ENCODE assay signal across 1 cellular context in the genomic region with DNA sequence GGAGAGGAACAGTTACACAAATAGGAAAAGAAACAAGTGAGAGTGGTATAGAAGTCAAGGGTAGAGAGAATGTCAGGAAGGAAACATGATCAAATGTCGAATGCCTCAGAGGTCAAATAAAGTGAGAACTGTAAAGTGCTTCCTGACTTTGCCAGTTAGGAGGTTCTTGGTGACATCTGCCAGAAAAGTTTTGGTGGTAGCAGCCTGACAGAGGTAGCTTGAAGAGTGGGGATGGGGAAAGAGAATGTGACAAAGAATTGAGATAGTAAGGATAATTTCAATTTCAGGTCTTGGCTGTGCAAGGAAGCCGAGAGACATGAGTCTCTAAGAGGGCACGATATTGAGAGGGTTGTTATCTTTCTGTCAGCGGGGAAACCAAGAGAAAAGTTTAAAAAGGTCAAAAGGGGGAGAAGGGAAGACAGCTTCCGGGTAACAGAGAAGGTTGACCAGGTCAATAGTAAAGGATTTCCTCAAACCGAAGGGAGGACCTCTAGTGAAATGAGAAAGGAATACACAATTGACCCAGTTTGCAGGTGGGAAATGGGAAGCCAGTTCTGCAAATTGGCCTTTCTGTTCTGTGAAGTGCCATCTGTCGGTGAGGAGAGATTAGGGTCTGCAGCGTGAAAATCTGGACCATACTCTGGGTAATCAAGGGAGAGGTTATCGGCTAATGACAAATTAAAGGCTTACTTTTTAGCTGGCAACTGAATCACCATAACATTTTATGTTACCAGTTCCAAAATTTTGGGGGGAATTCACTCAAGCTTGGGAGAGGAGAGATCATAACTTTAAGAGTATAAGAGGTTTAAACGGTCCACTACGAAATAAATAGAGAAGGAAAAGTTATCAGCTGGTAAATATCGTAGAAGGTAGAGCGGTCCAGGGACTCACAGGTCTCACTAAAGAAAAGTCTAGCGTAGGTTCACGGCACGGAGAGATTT.
TF ChIP-seq lines count a peak whose summit lies in the region.

No MANE protein-coding gene starts in this region.

TF ChIP-seq in K562, 482 proteins besides CTCF, POLR2A, EP300 and RAD21 (continued from another document and continues in another):
- no peak for TF ChIP-seq CREB1 (IDR thresholded peaks at IDR 0.05)
- TF ChIP-seq CREB1 (CRISPR knock-in tag; IDR thresholded peaks at IDR 0.05), result no peak
- TF ChIP-seq, protein P1, sequence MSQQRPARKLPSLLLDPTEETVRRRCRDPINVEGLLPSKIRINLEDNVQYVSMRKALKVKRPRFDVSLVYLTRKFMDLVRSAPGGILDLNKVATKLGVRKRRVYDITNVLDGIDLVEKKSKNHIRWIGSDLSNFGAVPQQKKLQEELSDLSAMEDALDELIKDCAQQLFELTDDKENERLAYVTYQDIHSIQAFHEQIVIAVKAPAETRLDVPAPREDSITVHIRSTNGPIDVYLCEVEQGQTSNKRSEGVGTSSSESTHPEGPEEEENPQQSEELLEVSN (IDR thresholded peaks at IDR 0.05; ENCODE audit: borderline replicate concordance in 1 of 2, extremely low read depth in 1 of 2, insufficient read depth in 1 of 2, insufficient read length in 1 of 2, low read depth in 1 of 2, low read length in 1 of 2, poor library complexity in 1 of 2, severe bottlenecking in 1 of 2), result no peak
- TF ChIP-seq, protein P2, sequence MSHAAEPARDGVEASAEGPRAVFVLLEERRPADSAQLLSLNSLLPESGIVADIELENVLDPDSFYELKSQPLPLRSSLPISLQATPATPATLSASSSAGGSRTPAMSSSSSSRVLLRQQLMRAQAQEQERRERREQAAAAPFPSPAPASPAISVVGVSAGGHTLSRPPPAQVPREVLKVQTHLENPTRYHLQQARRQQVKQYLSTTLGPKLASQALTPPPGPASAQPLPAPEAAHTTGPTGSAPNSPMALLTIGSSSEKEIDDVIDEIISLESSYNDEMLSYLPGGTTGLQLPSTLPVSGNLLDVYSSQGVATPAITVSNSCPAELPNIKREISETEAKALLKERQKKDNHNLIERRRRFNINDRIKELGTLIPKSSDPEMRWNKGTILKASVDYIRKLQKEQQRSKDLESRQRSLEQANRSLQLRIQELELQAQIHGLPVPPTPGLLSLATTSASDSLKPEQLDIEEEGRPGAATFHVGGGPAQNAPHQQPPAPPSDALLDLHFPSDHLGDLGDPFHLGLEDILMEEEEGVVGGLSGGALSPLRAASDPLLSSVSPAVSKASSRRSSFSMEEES (CRISPR knock-in tag; IDR thresholded peaks at IDR 0.05), result no peak
- no peak for TF ChIP-seq HMGN3 (IDR thresholded peaks at IDR 0.05; ENCODE audit: borderline replicate concordance, extremely low read depth, insufficient read length, low read depth, low read length)
- no peak for TF ChIP-seq ZKSCAN3 (CRISPR knock-in tag; IDR thresholded peaks at IDR 0.05)
- no peak for TF ChIP-seq SMAD1 (IDR thresholded peaks at IDR 0.05; ENCODE audit: low read depth, low read length, partially characterized antibody)
- TF ChIP-seq XRCC3 (IDR thresholded peaks at IDR 0.05), result no peak
- no peak for TF ChIP-seq TSC22D4 (tag; IDR thresholded peaks at IDR 0.05)
- TF ChIP-seq ZNF134 (CRISPR knock-in tag; conservative IDR thresholded peaks at IDR 0.05), result no peak
- TF ChIP-seq, protein P3, sequence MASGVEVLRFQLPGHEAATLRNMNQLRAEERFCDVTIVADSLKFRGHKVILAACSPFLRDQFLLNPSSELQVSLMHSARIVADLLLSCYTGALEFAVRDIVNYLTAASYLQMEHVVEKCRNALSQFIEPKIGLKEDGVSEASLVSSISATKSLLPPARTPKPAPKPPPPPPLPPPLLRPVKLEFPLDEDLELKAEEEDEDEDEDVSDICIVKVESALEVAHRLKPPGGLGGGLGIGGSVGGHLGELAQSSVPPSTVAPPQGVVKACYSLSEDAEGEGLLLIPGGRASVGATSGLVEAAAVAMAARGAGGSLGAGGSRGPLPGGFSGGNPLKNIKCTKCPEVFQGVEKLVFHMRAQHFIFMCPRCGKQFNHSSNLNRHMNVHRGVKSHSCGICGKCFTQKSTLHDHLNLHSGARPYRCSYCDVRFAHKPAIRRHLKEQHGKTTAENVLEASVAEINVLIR (CRISPR knock-in tag; IDR thresholded peaks at IDR 0.05), result no peak
- TF ChIP-seq TFAM (CRISPR knock-in tag; conservative IDR thresholded peaks at IDR 0.05), result no peak
- no peak for TF ChIP-seq PPARD (CRISPR knock-in tag; IDR thresholded peaks at IDR 0.05)
- TF ChIP-seq ZNF3 (CRISPR knock-in tag; IDR thresholded peaks at IDR 0.05), result no peak
- no peak for TF ChIP-seq SIN3A (IDR thresholded peaks at IDR 0.05; ENCODE audit: borderline replicate concordance in 2 of 2, control insufficient read depth in 1 of 2, low read depth in 2 of 2, low read length in 2 of 2)
- TF ChIP-seq KLF6 (CRISPR knock-in tag; IDR thresholded peaks at IDR 0.05; ENCODE audit: borderline replicate concordance), result peak; percentile 31; the same call in 1 of the 2 replicates
- TF ChIP-seq HMG20B (CRISPR knock-in tag; IDR thresholded peaks at IDR 0.05), result no peak
- no peak for TF ChIP-seq HNRNPH1 (optimal IDR thresholded peaks at IDR 0.05; ENCODE audit: low read depth, low read length)
- peak; percentile 90 for TF ChIP-seq GATAD2A (IDR thresholded peaks at IDR 0.05)
- no peak for TF ChIP-seq PCBP1 (IDR thresholded peaks at IDR 0.05; ENCODE audit: low read depth, low read length, poor library complexity, severe bottlenecking)
- TF ChIP-seq, protein P4, sequence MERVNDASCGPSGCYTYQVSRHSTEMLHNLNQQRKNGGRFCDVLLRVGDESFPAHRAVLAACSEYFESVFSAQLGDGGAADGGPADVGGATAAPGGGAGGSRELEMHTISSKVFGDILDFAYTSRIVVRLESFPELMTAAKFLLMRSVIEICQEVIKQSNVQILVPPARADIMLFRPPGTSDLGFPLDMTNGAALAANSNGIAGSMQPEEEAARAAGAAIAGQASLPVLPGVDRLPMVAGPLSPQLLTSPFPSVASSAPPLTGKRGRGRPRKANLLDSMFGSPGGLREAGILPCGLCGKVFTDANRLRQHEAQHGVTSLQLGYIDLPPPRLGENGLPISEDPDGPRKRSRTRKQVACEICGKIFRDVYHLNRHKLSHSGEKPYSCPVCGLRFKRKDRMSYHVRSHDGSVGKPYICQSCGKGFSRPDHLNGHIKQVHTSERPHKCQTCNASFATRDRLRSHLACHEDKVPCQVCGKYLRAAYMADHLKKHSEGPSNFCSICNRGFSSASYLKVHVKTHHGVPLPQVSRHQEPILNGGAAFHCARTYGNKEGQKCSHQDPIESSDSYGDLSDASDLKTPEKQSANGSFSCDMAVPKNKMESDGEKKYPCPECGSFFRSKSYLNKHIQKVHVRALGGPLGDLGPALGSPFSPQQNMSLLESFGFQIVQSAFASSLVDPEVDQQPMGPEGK (CRISPR knock-in tag; IDR thresholded peaks at IDR 0.05; ENCODE audit: borderline replicate concordance), result no peak
- no peak for TF ChIP-seq POLR3A (IDR thresholded peaks at IDR 0.05; ENCODE audit: borderline replicate concordance, extremely low read depth, insufficient read depth, insufficient read length)
- TF ChIP-seq, protein P5, sequence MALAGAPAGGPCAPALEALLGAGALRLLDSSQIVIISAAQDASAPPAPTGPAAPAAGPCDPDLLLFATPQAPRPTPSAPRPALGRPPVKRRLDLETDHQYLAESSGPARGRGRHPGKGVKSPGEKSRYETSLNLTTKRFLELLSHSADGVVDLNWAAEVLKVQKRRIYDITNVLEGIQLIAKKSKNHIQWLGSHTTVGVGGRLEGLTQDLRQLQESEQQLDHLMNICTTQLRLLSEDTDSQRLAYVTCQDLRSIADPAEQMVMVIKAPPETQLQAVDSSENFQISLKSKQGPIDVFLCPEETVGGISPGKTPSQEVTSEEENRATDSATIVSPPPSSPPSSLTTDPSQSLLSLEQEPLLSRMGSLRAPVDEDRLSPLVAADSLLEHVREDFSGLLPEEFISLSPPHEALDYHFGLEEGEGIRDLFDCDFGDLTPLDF (CRISPR knock-in tag; IDR thresholded peaks at IDR 0.05), result no peak
- peak; percentile 82 to 84; a peak in 3 of 4 replicates for TF ChIP-seq ETV6 (IDR thresholded peaks at IDR 0.05; ENCODE audit: borderline replicate concordance in 1 of 2, low read depth in 2 of 2, low read length in 1 of 2)
- no peak for TF ChIP-seq ETV6 (CRISPR knock-in tag; IDR thresholded peaks at IDR 0.05; ENCODE audit: borderline replicate concordance)
- peak; percentile 51; the same call in 1 of the 2 replicates for TF ChIP-seq HDAC2 (IDR thresholded peaks at IDR 0.05)
- 0 out of 2 replicates have a peak, but pooled peaks have one; percentile 9 for TF ChIP-seq SMAD4 (CRISPR knock-in tag; conservative IDR thresholded peaks at IDR 0.05)
- no peak for TF ChIP-seq CEBPB (tag; IDR thresholded peaks at IDR 0.05)
- TF ChIP-seq SMC3 (conservative IDR thresholded peaks at IDR 0.05; ENCODE audit: insufficient read depth, low read depth, low read length), result peak; percentile 37; the same call in 1 of the 2 replicates
- no peak for TF ChIP-seq ZNF76 (CRISPR knock-in tag; IDR thresholded peaks at IDR 0.05; ENCODE audit: borderline replicate concordance)
- TF ChIP-seq, protein P6, sequence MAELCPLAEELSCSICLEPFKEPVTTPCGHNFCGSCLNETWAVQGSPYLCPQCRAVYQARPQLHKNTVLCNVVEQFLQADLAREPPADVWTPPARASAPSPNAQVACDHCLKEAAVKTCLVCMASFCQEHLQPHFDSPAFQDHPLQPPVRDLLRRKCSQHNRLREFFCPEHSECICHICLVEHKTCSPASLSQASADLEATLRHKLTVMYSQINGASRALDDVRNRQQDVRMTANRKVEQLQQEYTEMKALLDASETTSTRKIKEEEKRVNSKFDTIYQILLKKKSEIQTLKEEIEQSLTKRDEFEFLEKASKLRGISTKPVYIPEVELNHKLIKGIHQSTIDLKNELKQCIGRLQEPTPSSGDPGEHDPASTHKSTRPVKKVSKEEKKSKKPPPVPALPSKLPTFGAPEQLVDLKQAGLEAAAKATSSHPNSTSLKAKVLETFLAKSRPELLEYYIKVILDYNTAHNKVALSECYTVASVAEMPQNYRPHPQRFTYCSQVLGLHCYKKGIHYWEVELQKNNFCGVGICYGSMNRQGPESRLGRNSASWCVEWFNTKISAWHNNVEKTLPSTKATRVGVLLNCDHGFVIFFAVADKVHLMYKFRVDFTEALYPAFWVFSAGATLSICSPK (IDR thresholded peaks at IDR 0.05; ENCODE audit: borderline replicate concordance), result no peak
- TF ChIP-seq SPI1 (IDR thresholded peaks at IDR 0.05; ENCODE audit: borderline replicate concordance, low read depth, low read length), result peak; percentile 93
- TF ChIP-seq GTF2E2 (tag; IDR thresholded peaks at IDR 0.05), result no peak; the same call in 1 of the 2 replicates
- TF ChIP-seq, protein P7, sequence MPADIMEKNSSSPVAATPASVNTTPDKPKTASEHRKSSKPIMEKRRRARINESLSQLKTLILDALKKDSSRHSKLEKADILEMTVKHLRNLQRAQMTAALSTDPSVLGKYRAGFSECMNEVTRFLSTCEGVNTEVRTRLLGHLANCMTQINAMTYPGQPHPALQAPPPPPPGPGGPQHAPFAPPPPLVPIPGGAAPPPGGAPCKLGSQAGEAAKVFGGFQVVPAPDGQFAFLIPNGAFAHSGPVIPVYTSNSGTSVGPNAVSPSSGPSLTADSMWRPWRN (IDR thresholded peaks at IDR 0.05; ENCODE audit: low read depth), result no peak
- TF ChIP-seq TOE1 (IDR thresholded peaks at IDR 0.05; ENCODE audit: borderline replicate concordance), result peak; percentile 4; the same call in 1 of the 2 replicates
- no peak for TF ChIP-seq TOE1 (CRISPR knock-in tag; IDR thresholded peaks at IDR 0.05; ENCODE audit: borderline replicate concordance, low read depth)
- TF ChIP-seq ZNF224 (CRISPR knock-in tag; IDR thresholded peaks at IDR 0.05), result no peak
- no peak for TF ChIP-seq DIDO1 (tag; IDR thresholded peaks at IDR 0.05; ENCODE audit: low read depth)
- peak; percentile 36; the same call in 1 of the 2 replicates for TF ChIP-seq SMAD3 (CRISPR knock-in tag; conservative IDR thresholded peaks at IDR 0.05)
- TF ChIP-seq TARDBP (IDR thresholded peaks at IDR 0.05), result 0 out of 2 replicates have a peak, but pooled peaks have one; percentile 16
- no peak for TF ChIP-seq SRF (CRISPR knock-in tag; IDR thresholded peaks at IDR 0.05)
- no peak for TF ChIP-seq ARHGAP35 (IDR thresholded peaks at IDR 0.05; ENCODE audit: partially characterized antibody)
- no peak for TF ChIP-seq RBFOX2 (IDR thresholded peaks at IDR 0.05; ENCODE audit: low read depth, low read length)
- no peak for TF ChIP-seq MTF1 (CRISPR knock-in tag; IDR thresholded peaks at IDR 0.05; ENCODE audit: borderline replicate concordance)
- TF ChIP-seq, protein P8, sequence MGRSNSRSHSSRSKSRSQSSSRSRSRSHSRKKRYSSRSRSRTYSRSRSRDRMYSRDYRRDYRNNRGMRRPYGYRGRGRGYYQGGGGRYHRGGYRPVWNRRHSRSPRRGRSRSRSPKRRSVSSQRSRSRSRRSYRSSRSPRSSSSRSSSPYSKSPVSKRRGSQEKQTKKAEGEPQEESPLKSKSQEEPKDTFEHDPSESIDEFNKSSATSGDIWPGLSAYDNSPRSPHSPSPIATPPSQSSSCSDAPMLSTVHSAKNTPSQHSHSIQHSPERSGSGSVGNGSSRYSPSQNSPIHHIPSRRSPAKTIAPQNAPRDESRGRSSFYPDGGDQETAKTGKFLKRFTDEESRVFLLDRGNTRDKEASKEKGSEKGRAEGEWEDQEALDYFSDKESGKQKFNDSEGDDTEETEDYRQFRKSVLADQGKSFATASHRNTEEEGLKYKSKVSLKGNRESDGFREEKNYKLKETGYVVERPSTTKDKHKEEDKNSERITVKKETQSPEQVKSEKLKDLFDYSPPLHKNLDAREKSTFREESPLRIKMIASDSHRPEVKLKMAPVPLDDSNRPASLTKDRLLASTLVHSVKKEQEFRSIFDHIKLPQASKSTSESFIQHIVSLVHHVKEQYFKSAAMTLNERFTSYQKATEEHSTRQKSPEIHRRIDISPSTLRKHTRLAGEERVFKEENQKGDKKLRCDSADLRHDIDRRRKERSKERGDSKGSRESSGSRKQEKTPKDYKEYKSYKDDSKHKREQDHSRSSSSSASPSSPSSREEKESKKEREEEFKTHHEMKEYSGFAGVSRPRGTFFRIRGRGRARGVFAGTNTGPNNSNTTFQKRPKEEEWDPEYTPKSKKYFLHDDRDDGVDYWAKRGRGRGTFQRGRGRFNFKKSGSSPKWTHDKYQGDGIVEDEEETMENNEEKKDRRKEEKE (IDR thresholded peaks at IDR 0.05; ENCODE audit: borderline replicate concordance in 1 of 2, control insufficient read depth in 1 of 2, low read depth in 2 of 2, low read length in 1 of 2), result peak; percentile 9 to 66; a peak in 1 of 4 replicates
- TF ChIP-seq KHSRP (IDR thresholded peaks at IDR 0.05), result no peak; the same call in 1 of the 2 replicates
- no peak for TF ChIP-seq NFRKB (IDR thresholded peaks at IDR 0.05; ENCODE audit: low read depth)
